ENCODE assay signal across 22 cellular contexts in genomic region chr19:11199517-11199916, GRCh38. TPM values are rescaled to one million over a fixed set of nuclear protein-coding genes. Genes with fewer than 3 reads are reported as not detected.
A peak's percentile ranks its signal among the peaks of the same experiment; 100 is the strongest.
DNase-seq lines count a peak whose midpoint lies in the region; ATAC-seq and TF ChIP-seq lines count a peak whose summit lies in the region.
"Had no signal": no experiment of that assay in that cellular context is flagged by ENCODE, and none has a peak within 500 bp of the region (broad histone marks: within the 10 kb centered on the region; RNA-seq: fewer than 3 reads in every experiment).

No MANE protein-coding gene starts in this region.

- H3K27ac ChIP-seq in heart right ventricle: peak overlapping the region in 8 of 10 donors; percentile 4 to 98 (median 90)
- H3K27ac ChIP-seq: neural progenitor cell had no signal

- H3K36me3 ChIP-seq in heart right ventricle (peaks cover 0 to 71% (median 11%) of the 10 kb centered on the region in 9 donors), adipocyte (ENCODE audit: control insufficient read depth, insufficient read depth, low read length, severe bottlenecking) (peaks cover 22% of the 10 kb centered on the region)
- H3K36me3 ChIP-seq: neural progenitor cell had no signal

- peaks cover 0 to 7% (median 0%) of the 10 kb centered on the region in 7 donors for H3K27me3 ChIP-seq in heart right ventricle
- no peaks in the 10 kb centered on the region for H3K27me3 ChIP-seq in adipocyte (replicated peaks; ENCODE audit: control insufficient read depth, insufficient read depth, low read length)
- H3K27me3 ChIP-seq: body of pancreas, neural progenitor cell, upper lobe of left lung had no signal

- WGBS in heart right ventricle, 2 donors: 69 to 91% methylated on average over 5 of the region's 5 CpGs

- DNase-seq in heart right ventricle (no peak), left cardiac atrium (no peak), adipocyte (ENCODE audit: low read depth) (no peak), neural crest cell (ENCODE audit: low read depth, low spot score) (no peak), type B pancreatic cell (ENCODE audit: extremely low spot score, unreplicated experiment) (no peak), NOMO-1 treated with DMSO at 0.1 percent for 48 hours (lab: John Stamatoyannopoulos, UW; ENCODE audit: unreplicated experiment) (no peak), activated gamma-delta T cell treated with Interleukin-2 at 50 U/mL for 16 hours (no peak)
- DNase-seq: activated CD4-positive, alpha-beta T cell treated with anti-CD3 and anti-CD28 coated beads for 36 hours; activated naive CD8-positive, alpha-beta T cell treated with anti-CD3 and anti-CD28 coated beads for 36 hours; body of pancreas; DMS153; kidney; NCI-H1092; NCI-H2029 treated with DMSO at 0.1 percent for 48 hours; NCI-H446 treated with DMSO at 0.1 percent for 48 hours; stimulated activated CD4-positive, alpha-beta T cell treated with anti-CD3 and anti-CD28 coated beads, Interleukin-12 subunit alpha, Interleukin-12 subunit beta, amount 100 ng/mL, for 4 hours; upper lobe of left lung had no signal

- peak overlapping the region; percentile 67 for H3K4me3 Mint-ChIP-seq in neural crest cell
- H3K4me3 Mint-ChIP-seq in type B pancreatic cell: peak overlapping the region; percentile 61
- H3K4me3 Mint-ChIP-seq: activated CD4-positive, alpha-beta T cell treated with anti-CD3 and anti-CD28 coated beads for 36 hours; activated naive CD8-positive, alpha-beta T cell treated with anti-CD3 and anti-CD28 coated beads for 36 hours; neural progenitor cell had no signal

- H3K9me3 ChIP-seq in heart right ventricle (no peaks in the 10 kb centered on the region), adipocyte (ENCODE audit: control insufficient read depth, low read length) (no peaks in the 10 kb centered on the region)
- H3K9me3 ChIP-seq: body of pancreas, upper lobe of left lung had no signal

- peaks cover 9% of the 10 kb centered on the region for H3K4me1 Mint-ChIP-seq in neural crest cell
- H3K4me1 Mint-ChIP-seq in type B pancreatic cell (ENCODE audit: unreplicated experiment): peaks cover 9% of the 10 kb centered on the region

- no peak overlapping the region for H3K4me3 ChIP-seq in heart right ventricle
- no peak overlapping the region for H3K4me3 ChIP-seq in adipocyte (ENCODE audit: low read length)
- H3K4me3 ChIP-seq: body of pancreas, neural progenitor cell, upper lobe of left lung had no signal

- peak overlapping the region; percentile 71 for H3K9ac ChIP-seq in adipocyte (ENCODE audit: low read length)
- H3K9ac ChIP-seq: neural progenitor cell had no signal

- no peak for ATAC-seq in heart right ventricle
- no peak for ATAC-seq in left cardiac atrium
- ATAC-seq in GM21515 (IDR thresholded peaks at IDR 0.05; ENCODE audit: unreplicated experiment): no peak
- ATAC-seq: activated CD4-positive, alpha-beta T cell treated with anti-CD3 and anti-CD28 coated beads for 36 hours; body of pancreas had no signal

- peaks cover 2% of the 10 kb centered on the region for H3K36me3 Mint-ChIP-seq in neural crest cell (ENCODE audit: low read depth)
- peaks cover 3% of the 10 kb centered on the region for H3K36me3 Mint-ChIP-seq in type B pancreatic cell
- H3K36me3 Mint-ChIP-seq: activated naive CD8-positive, alpha-beta T cell treated with anti-CD3 and anti-CD28 coated beads for 36 hours; neural progenitor cell had no signal

- no peak for TF ChIP-seq CTCF in heart right ventricle (IDR thresholded peaks at IDR 0.05)
- TF ChIP-seq CTCF in neural crest cell (conservative IDR thresholded peaks at IDR 0.05): no peak
- TF ChIP-seq CTCF in type B pancreatic cell (conservative IDR thresholded peaks at IDR 0.05): no peak

- peaks cover 11 to 64% (median 47%) of the 10 kb centered on the region in 9 donors for H3K4me1 ChIP-seq in heart right ventricle
- peaks cover 48% of the 10 kb centered on the region for H3K4me1 ChIP-seq in adipocyte (ENCODE audit: control insufficient read depth, insufficient read depth, low read length)
- H3K4me1 ChIP-seq: neural progenitor cell had no signal

- intact Hi-C loops in heart right ventricle (cut with DNase I) (loop anchor here in 4 of 10 donors (5.0 kb wide), 2 partner anchors 42 to 52 kb away; partner anchors contain the start of gene SPC24 (in 3 of the 4)), left cardiac atrium (cut with DNase I) (no loop called here)

- H3K27ac Mint-ChIP-seq in neural crest cell (ENCODE audit: unreplicated experiment) (no peak overlapping the region), type B pancreatic cell (no peak overlapping the region)
- H3K27ac Mint-ChIP-seq: activated CD4-positive, alpha-beta T cell treated with anti-CD3 and anti-CD28 coated beads for 36 hours; activated naive CD8-positive, alpha-beta T cell treated with anti-CD3 and anti-CD28 coated beads for 36 hours; neural progenitor cell had no signal

- H3K27me3 Mint-ChIP-seq in neural crest cell (ENCODE audit: low read depth) (no peaks in the 10 kb centered on the region), type B pancreatic cell (no peaks in the 10 kb centered on the region)

- H3K9me3 Mint-ChIP-seq in neural crest cell (no peaks in the 10 kb centered on the region), type B pancreatic cell (no peaks in the 10 kb centered on the region)
- H3K9me3 Mint-ChIP-seq: activated naive CD8-positive, alpha-beta T cell treated with anti-CD3 and anti-CD28 coated beads for 36 hours; neural progenitor cell had no signal

RNA-seq across cellular contexts. Expression of gene KANK2, which starts 2.2 kb away (rescaled TPM):
- 100 to 1,000 TPM; 243 to 355 (median 307) TPM for total RNA-seq in heart right ventricle
- polyA plus RNA-seq in heart right ventricle: 100 to 1,000 TPM; 165 to 226 TPM
- total RNA-seq in left cardiac atrium: 100 to 1,000 TPM; 238 to 255 TPM
- 32.1 and 34.2 TPM in 2 replicates for total RNA-seq in neural crest cell
- total RNA-seq in type B pancreatic cell (ENCODE audit: low replicate concordance): 17.6 and 55.3 TPM in 2 replicates

RNA-seq across cellular contexts. Expression of gene ANGPTL8, which starts 39.9 kb away (rescaled TPM):
- 1 to 10 TPM in 2 of 10 donors, under 1 TPM in 2, not detected in 6; 0.34 to 1.8 (median 0.99) TPM for total RNA-seq in heart right ventricle
- polyA plus RNA-seq in heart right ventricle: 10 to 100 TPM in 1 of 2 donors, 1 to 10 TPM in 1; 3.9 to 13.0 TPM
- 10 to 100 TPM in 1 of 2 donors, 1 to 10 TPM in 1; 4.0 to 20.3 TPM for total RNA-seq in left cardiac atrium
- total RNA-seq in neural crest cell: not detected in 2 replicates
- total RNA-seq in type B pancreatic cell (ENCODE audit: low replicate concordance): not detected in 2 replicates
- total RNA-seq: activated CD4-positive, alpha-beta T cell treated with anti-CD3 and anti-CD28 coated beads for 36 hours; activated naive CD8-positive, alpha-beta T cell treated with anti-CD3 and anti-CD28 coated beads for 36 hours; body of pancreas; endothelial cell of umbilical vein; pulmonary artery endothelial cell; RPMI7951 had no signal
- polyA plus RNA-seq: endothelial cell of umbilical vein had no signal

RNA-seq across cellular contexts. Expression of gene SPC24, which starts 43.9 kb away (rescaled TPM):
- 1 to 10 TPM; 1.6 to 8.5 (median 3.2) TPM for total RNA-seq in heart right ventricle
- 1 to 10 TPM in 1 of 2 donors, under 1 TPM in 1; 0.93 to 5.9 TPM for polyA plus RNA-seq in heart right ventricle
- 1 to 10 TPM; 3.4 to 3.9 TPM for total RNA-seq in left cardiac atrium
- total RNA-seq in neural crest cell: 67.0 and 71.3 TPM in 2 replicates
- total RNA-seq in type B pancreatic cell (ENCODE audit: low replicate concordance): 15.0 and 43.2 TPM in 2 replicates
